Comparison of ENCODE assay signal across 1 cellular context in the genomic region with DNA sequence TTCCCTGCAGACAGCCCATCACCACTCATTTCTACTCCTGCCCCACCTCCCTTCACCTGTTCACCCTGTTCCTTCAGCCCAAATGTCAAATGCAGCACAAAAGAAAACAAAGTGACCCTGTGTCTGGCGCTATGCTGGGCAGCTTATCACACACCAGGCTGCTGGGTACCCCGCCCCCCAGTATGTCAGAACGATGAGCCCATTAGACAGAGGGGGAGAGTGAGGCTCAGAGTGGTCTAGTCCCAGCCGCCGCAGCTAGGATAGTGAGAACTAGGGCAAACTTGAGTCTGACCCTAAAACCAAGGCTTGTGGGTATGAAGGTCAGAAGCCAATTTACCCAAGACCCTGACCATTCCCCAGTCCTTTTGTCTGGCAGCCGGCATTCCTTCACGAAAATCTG.
TF ChIP-seq lines count a peak whose summit lies in the region.

No MANE protein-coding gene starts in this region.

TF ChIP-seq in H1, 55 proteins besides CTCF, POLR2A, EP300 and RAD21:
- TF ChIP-seq HDAC2 (IDR thresholded peaks at IDR 0.05; ENCODE audit: borderline replicate concordance in 1 of 2, low read depth in 2 of 2, low read length in 2 of 2): no peak
- TF ChIP-seq JUN (IDR thresholded peaks at IDR 0.05; ENCODE audit: low read depth, low read length): no peak
- TF ChIP-seq KDM1A (IDR thresholded peaks at IDR 0.05; ENCODE audit: borderline replicate concordance, low read length): peak; percentile 75; the same call in 1 of the 2 replicates
- no peak for TF ChIP-seq PHF8 (conservative IDR thresholded peaks at IDR 0.05; ENCODE audit: low read depth, low read length)
